10 cellular contexts compared by ENCODE assay signal in genomic region chr5:172010278-172010677, GRCh38. TPM values are rescaled to one million over a fixed set of nuclear protein-coding genes. Genes with fewer than 3 reads are reported as not detected.
DNase-seq lines count a peak whose midpoint lies in the region; ATAC-seq, FAIRE-seq and TF ChIP-seq lines count a peak whose summit lies in the region.
"Had no signal": no experiment of that assay in that cellular context is flagged by ENCODE, and none has a peak within 500 bp of the region (broad histone marks: within the 10 kb centered on the region; RNA-seq: fewer than 3 reads in every experiment).

No MANE protein-coding gene starts in this region.

- H3K79me2 ChIP-seq in Loucy (ENCODE audit: insufficient read depth, low read length) (peaks cover 14% of the 10 kb centered on the region), mesendoderm (ENCODE audit: control insufficient read depth, insufficient read depth, low read length) (peaks cover 9% of the 10 kb centered on the region)

- no peaks in the 10 kb centered on the region for H3K36me3 Mint-ChIP-seq in natural killer cell treated with Interleukin-12 subunit alpha and Interleukin-12 subunit beta and Interleukin-15 and Interleukin-18, amount 100 ng/mL, for 72 hours
- H3K36me3 Mint-ChIP-seq: activated naive CD8-positive, alpha-beta T cell treated with anti-CD3 and anti-CD28 coated beads, Interleukin-2, amount 10 ng/mL, durations not matched to agents 7 days and 5 days had no signal

- H4K20me1 ChIP-seq in Loucy (ENCODE audit: insufficient read depth, low read length, poor library complexity, severe bottlenecking): no peaks in the 10 kb centered on the region

- H3K4me3 ChIP-seq in Loucy (ENCODE audit: low read length, poor library complexity, severe bottlenecking) (no peak overlapping the region), astrocyte of the cerebellum (ENCODE audit: low read depth, low read length) (no peak overlapping the region), mesendoderm (ENCODE audit: low read length) (no peak overlapping the region), kidney (ENCODE audit: low read length in 2 of 2) (no peak overlapping the region)

- no peak for FAIRE-seq in kidney (lab: Jason Lieb, UNC)

- no peak overlapping the region for H4K5ac ChIP-seq in mesendoderm (ENCODE audit: low read length)

- no peak overlapping the region for H3K4me2 ChIP-seq in Loucy (ENCODE audit: low read depth, low read length, poor library complexity, severe bottlenecking)
- no peak overlapping the region for H3K4me2 ChIP-seq in mesendoderm (ENCODE audit: low read length)

- H3K4ac ChIP-seq in mesendoderm (ENCODE audit: low read depth, low read length): no peak overlapping the region

- H3F3A ChIP-seq in Loucy (ENCODE audit: low read depth): no peaks in the 10 kb centered on the region

- ATAC-seq in HG02678 (IDR thresholded peaks at IDR 0.05; ENCODE audit: unreplicated experiment): no peak
- no peak for ATAC-seq in natural killer cell treated with Interleukin-12 subunit alpha and Interleukin-12 subunit beta and Interleukin-15 and Interleukin-18, amount 100 ng/mL, for 72 hours

- H3K79me1 ChIP-seq in mesendoderm (ENCODE audit: low read length): peaks cover 1% of the 10 kb centered on the region

- no peak overlapping the region for H3K27ac Mint-ChIP-seq in natural killer cell treated with Interleukin-12 subunit alpha and Interleukin-12 subunit beta and Interleukin-15 and Interleukin-18, amount 100 ng/mL, for 72 hours
- H3K27ac Mint-ChIP-seq: activated naive CD8-positive, alpha-beta T cell treated with anti-CD3 and anti-CD28 coated beads, Interleukin-2, amount 10 ng/mL, durations not matched to agents 7 days and 5 days had no signal

- H3K27ac ChIP-seq in mesendoderm (ENCODE audit: low read depth, low read length) (no peak overlapping the region), kidney (ENCODE audit: low read depth in 2 of 2, low read length in 2 of 2) (no peak overlapping the region)

- no CpG with 5 or more reads among the region's 2 CpGs for WGBS in mesendoderm (ENCODE audit: extremely low coverage, insufficient coverage, low lambda C conversion rate)

- H3K9me3 ChIP-seq in Loucy (ENCODE audit: insufficient read depth, low read depth, low read length) (no peaks in the 10 kb centered on the region), kidney (ENCODE audit: control insufficient read depth in 1 of 2, low read length in 2 of 2) (no peaks in the 10 kb centered on the region)

- DNase-seq in NCI-H524 (lab: John Stamatoyannopoulos, UW) (peak; percentile 26 to 61), NCI-H524 treated with DMSO at 0.1 percent for 48 hours (lab: John Stamatoyannopoulos, UW) (no peak), astrocyte of the cerebellum (ENCODE audit: low read depth) (no peak), mesendoderm (peak; percentile 63), kidney (no peak)
- DNase-seq in natural killer cell treated with Interleukin-12 subunit alpha and Interleukin-12 subunit beta and Interleukin-15 and Interleukin-18, amount 100 ng/mL, for 72 hours (ENCODE audit: low spot score): no peak
- DNase-seq: activated naive CD8-positive, alpha-beta T cell treated with anti-CD3 and anti-CD28 coated beads, Interleukin-2, amount 10 ng/mL, durations not matched to agents 7 days and 5 days; NK-92 treated with Interleukin-12 subunit alpha and Interleukin-12 subunit beta, amount 100 ng/mL, for 24 hours had no signal

- H3K36me3 ChIP-seq in Loucy (ENCODE audit: insufficient read depth, low read length) (no peaks in the 10 kb centered on the region), mesendoderm (ENCODE audit: control insufficient read depth, insufficient read depth, low read length) (no peaks in the 10 kb centered on the region), kidney (ENCODE audit: control insufficient read depth in 1 of 2, insufficient read depth in 2 of 2, low read length in 2 of 2) (no peaks in the 10 kb centered on the region)

- no peak overlapping the region for H3K4me3 Mint-ChIP-seq in natural killer cell treated with Interleukin-12 subunit alpha and Interleukin-12 subunit beta and Interleukin-15 and Interleukin-18, amount 100 ng/mL, for 72 hours
- H3K4me3 Mint-ChIP-seq: activated naive CD8-positive, alpha-beta T cell treated with anti-CD3 and anti-CD28 coated beads, Interleukin-2, amount 10 ng/mL, durations not matched to agents 7 days and 5 days had no signal

- H3K9me2 ChIP-seq in Loucy (replicated peaks; ENCODE audit: low read depth, low read length): no peaks in the 10 kb centered on the region

- H3K27me3 ChIP-seq in Loucy (ENCODE audit: insufficient read depth, low read length, poor library complexity, severe bottlenecking) (no peaks in the 10 kb centered on the region), mesendoderm (ENCODE audit: insufficient read depth, low read length, poor library complexity) (no peaks in the 10 kb centered on the region)

- H3K27me3 Mint-ChIP-seq in natural killer cell treated with Interleukin-12 subunit alpha and Interleukin-12 subunit beta and Interleukin-15 and Interleukin-18, amount 100 ng/mL, for 72 hours: no peaks in the 10 kb centered on the region
- H3K27me3 Mint-ChIP-seq: activated naive CD8-positive, alpha-beta T cell treated with anti-CD3 and anti-CD28 coated beads, Interleukin-2, amount 10 ng/mL, durations not matched to agents 7 days and 5 days had no signal

- H2BK5ac ChIP-seq in mesendoderm (ENCODE audit: low read length): no peak overlapping the region

- H2AK5ac ChIP-seq in mesendoderm (ENCODE audit: low read length): no peak overlapping the region

- in situ Hi-C loops in astrocyte of the cerebellum (cut with HindIII; ENCODE audit: low sequenced_read_pairs): no loop called here

- H3K23ac ChIP-seq in mesendoderm (ENCODE audit: low read length): no peak overlapping the region

- intact Hi-C loops in kidney (cut with DNase I): no loop called here

- no peak overlapping the region for H2BK15ac ChIP-seq in mesendoderm (replicated peaks; ENCODE audit: low read depth)

- no peak overlapping the region for H3K18ac ChIP-seq in mesendoderm (ENCODE audit: low read length)

- no peak overlapping the region for H4K8ac ChIP-seq in mesendoderm (ENCODE audit: low read depth, low read length)

- no peak overlapping the region for H2AFZ ChIP-seq in Loucy (ENCODE audit: low read length)

- H3K4me1 ChIP-seq in Loucy (ENCODE audit: insufficient read depth, low read length, poor library complexity, severe bottlenecking) (no peaks in the 10 kb centered on the region), mesendoderm (ENCODE audit: control insufficient read depth, low read depth, low read length) (peaks cover 8% of the 10 kb centered on the region), kidney (ENCODE audit: control insufficient read depth in 1 of 2, insufficient read depth in 1 of 2, low read depth in 1 of 2, low read length in 2 of 2) (peaks cover 8 to 11% of the 10 kb centered on the region in 2 donors)

- H3K9ac ChIP-seq in Loucy (ENCODE audit: low read depth, low read length, poor library complexity, severe bottlenecking) (no peak overlapping the region), mesendoderm (ENCODE audit: low read length) (no peak overlapping the region), kidney (ENCODE audit: low read length in 2 of 2) (no peak overlapping the region)

- H3K4me1 Mint-ChIP-seq in natural killer cell treated with Interleukin-12 subunit alpha and Interleukin-12 subunit beta and Interleukin-15 and Interleukin-18, amount 100 ng/mL, for 72 hours (ENCODE audit: low read depth in 2 of 2): peaks cover 14 to 19% of the 10 kb centered on the region in 2 donors

- H2BK120ac ChIP-seq in mesendoderm (ENCODE audit: low read depth, low read length): no peak overlapping the region

- no peaks in the 10 kb centered on the region for H3K9me3 Mint-ChIP-seq in natural killer cell treated with Interleukin-12 subunit alpha and Interleukin-12 subunit beta and Interleukin-15 and Interleukin-18, amount 100 ng/mL, for 72 hours
- H3K9me3 Mint-ChIP-seq: activated naive CD8-positive, alpha-beta T cell treated with anti-CD3 and anti-CD28 coated beads, Interleukin-2, amount 10 ng/mL, durations not matched to agents 7 days and 5 days had no signal

- no peak overlapping the region for H3K56ac ChIP-seq in mesendoderm (ENCODE audit: low read length)

- TF ChIP-seq CTCF in Loucy (conservative IDR thresholded peaks at IDR 0.05; ENCODE audit: low read length) (peak; percentile 27), astrocyte of the cerebellum (IDR thresholded peaks at IDR 0.05; ENCODE audit: low read depth, low read length, missing control alignments) (peak; percentile 21), kidney (IDR thresholded peaks at IDR 0.05; ENCODE audit: borderline replicate concordance, extremely low read depth, insufficient read depth) (no peak)

RNA-seq across cellular contexts. Expression of gene FBXW11, which starts 3.8 kb away (rescaled TPM):
- polyA plus RNA-seq in mesendoderm (2013, experiment 1 of 2): 19.2 TPM
- 20.2 TPM for polyA plus RNA-seq in mesendoderm (2013, experiment 2 of 2)
- 44.4 TPM for total RNA-seq in kidney
- polyA plus RNA-seq in kidney (ENCODE audit: insufficient read depth, low read depth, low replicate concordance): 16.0 TPM
- 10 to 100 TPM; 47.3 to 54.8 TPM for total RNA-seq in natural killer cell treated with Interleukin-12 subunit alpha and Interleukin-12 subunit beta and Interleukin-15 and Interleukin-18, amount 100 ng/mL, for 72 hours

Comparison
In these comparisons a context has a peak if more than half of its experiments do, and no peak if none do; other contexts are left out.
1. DNase-seq: peak in NCI-H524 (2 of 2) and mesendoderm (single experiment); none in NCI-H524 treated with DMSO at 0.1 percent for 48 hours (single experiment), astrocyte of the cerebellum (single experiment), kidney (single experiment) and natural killer cell treated with Interleukin-12 subunit alpha and Interleukin-12 subunit beta and Interleukin-15 and Interleukin-18, amount 100 ng/mL, for 72 hours (single experiment).